ENCODE assay signal across 27 cellular contexts in genomic region chr4:151772322-151772721, GRCh38.
"Had no signal": no experiment of that assay in that cellular context is flagged by ENCODE, and none has a peak within 500 bp of the region (broad histone marks: within the 10 kb centered on the region; RNA-seq: fewer than 3 reads in every experiment).

No MANE protein-coding gene starts in this region.

- H3K4me1 Mint-ChIP-seq: immature natural killer cell; naive thymus-derived CD8-positive, alpha-beta T cell; stimulated activated naive CD8-positive, alpha-beta T cell treated with anti-CD3 and anti-CD28 coated beads, Interleukin-15, amount 100 ng/mL, for 72 hours had no signal

- H3K36me3 ChIP-seq: colonic mucosa, esophagus muscularis mucosa, heart right ventricle, ovary, sigmoid colon, suprapubic skin, transverse colon, vagina had no signal

- H3K27ac Mint-ChIP-seq: dendritic cell treated with granulocyte-macrophage colony-stimulating factor and Interleukin-4, amounts not matched to agents 40 ng/mL and 50 ng/mL, for 4 days; immature natural killer cell; naive thymus-derived CD8-positive, alpha-beta T cell; nephron progenitor cell; stimulated activated naive CD8-positive, alpha-beta T cell treated with anti-CD3 and anti-CD28 coated beads, Interleukin-15, amount 100 ng/mL, for 72 hours had no signal

- H3K27me3 ChIP-seq: colonic mucosa, ovary, sigmoid colon, transverse colon, vagina had no signal

- H3K4me3 ChIP-seq: colonic mucosa, esophagus muscularis mucosa, heart right ventricle, lung, ovary, psoas muscle, sigmoid colon, suprapubic skin, transverse colon, vagina had no signal

- H3K27me3 Mint-ChIP-seq: stimulated activated naive CD8-positive, alpha-beta T cell treated with anti-CD3 and anti-CD28 coated beads, Interleukin-15, amount 100 ng/mL, for 72 hours had no signal

- H3K36me3 Mint-ChIP-seq: immature natural killer cell had no signal

- H3K4me1 ChIP-seq: colonic mucosa, esophagus muscularis mucosa, heart right ventricle, psoas muscle, sigmoid colon, suprapubic skin, transverse colon, vagina had no signal

- H3K4me3 Mint-ChIP-seq: dendritic cell treated with granulocyte-macrophage colony-stimulating factor and Interleukin-4, amounts not matched to agents 40 ng/mL and 50 ng/mL, for 4 days; immature natural killer cell; naive thymus-derived CD8-positive, alpha-beta T cell; nephron progenitor cell; stimulated activated naive CD8-positive, alpha-beta T cell treated with anti-CD3 and anti-CD28 coated beads, Interleukin-15, amount 100 ng/mL, for 72 hours had no signal

- ATAC-seq: heart right ventricle; left lobe of liver; naive thymus-derived CD8-positive, alpha-beta T cell; psoas muscle; right cardiac atrium; stimulated activated naive CD8-positive, alpha-beta T cell treated with anti-CD3 and anti-CD28 coated beads, Interleukin-15, amount 100 ng/mL, for 72 hours had no signal

- DNase-seq: colonic mucosa; effector memory CD4-positive, alpha-beta T cell; foreskin melanocyte; glutamatergic neuron; heart right ventricle; hypothalamus; immature natural killer cell; islet precursor cell; mesendoderm; naive thymus-derived CD8-positive, alpha-beta T cell; nephron progenitor cell; occipital lobe; ovary; posterior cingulate gyrus; psoas muscle; right cardiac atrium; sigmoid colon; stimulated activated CD4-positive, alpha-beta T cell treated with anti-CD3 and anti-CD28 coated beads, Interleukin-4, amount 100 ng/mL, for 4 hours; stimulated activated naive CD4-positive, alpha-beta T cell; stimulated activated naive CD8-positive, alpha-beta T cell treated with anti-CD3 and anti-CD28 coated beads, Interleukin-15, amount 100 ng/mL, for 72 hours; transverse colon had no signal

- H3K9me3 ChIP-seq: colonic mucosa, ovary, sigmoid colon, vagina had no signal

- H3K27ac ChIP-seq: colonic mucosa, esophagus muscularis mucosa, heart right ventricle, ovary, psoas muscle, sigmoid colon, suprapubic skin, transverse colon, vagina had no signal
